8 cellular contexts compared by ENCODE assay signal in the genomic region with DNA sequence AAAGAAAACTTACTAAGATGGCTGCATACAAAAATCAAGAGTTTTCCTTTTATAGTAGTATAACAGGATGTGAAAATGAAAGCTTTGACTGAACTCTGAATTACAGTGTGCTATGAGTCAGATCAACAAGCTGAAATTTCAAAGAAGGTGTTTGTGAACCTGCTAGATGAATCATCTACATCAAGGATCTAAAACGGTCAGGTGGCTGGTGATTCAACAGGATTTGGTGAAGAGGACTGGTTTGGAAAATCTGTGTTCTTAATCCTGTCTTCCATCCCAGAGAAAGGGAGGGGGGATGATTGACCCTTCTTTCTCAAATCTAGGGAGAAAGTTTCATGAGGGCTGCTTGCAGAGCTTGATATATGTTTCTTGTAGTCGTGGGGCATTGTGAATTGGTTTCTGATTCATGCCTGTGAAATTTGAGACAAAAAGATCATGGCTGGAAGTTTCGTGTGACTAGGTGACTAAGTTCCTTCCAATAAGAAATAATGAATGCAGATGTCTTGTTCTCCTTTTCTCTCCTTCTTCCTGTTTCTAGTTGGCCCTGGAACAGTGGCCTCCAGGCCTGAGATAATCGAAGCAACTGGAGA.
A peak's percentile ranks its signal among the peaks of the same experiment; 100 is the strongest.
DNase-seq lines count a peak whose midpoint lies in the region; ATAC-seq and TF ChIP-seq lines count a peak whose summit lies in the region.

No MANE protein-coding gene starts in this region.

- intact Hi-C loops in colonic mucosa (cut with DNase I) = no loop called here
- intact Hi-C loops in prostate gland (cut with DNase I) = no loop called here

- DNase-seq in DMS53 (lab: John Stamatoyannopoulos, UW) (peak; percentile 90), glomerular endothelial cell (ENCODE audit: extremely low read depth, low read depth, low spot score) (peak; percentile 78), colonic mucosa (no peak), suprapubic skin (ENCODE audit: low spot score in 2 of 2) (no peak), prostate gland (ENCODE audit: low spot score) (no peak)

- H3K27ac ChIP-seq in colonic mucosa (no peak overlapping the region), suprapubic skin (no peak overlapping the region), prostate gland (no peak overlapping the region)

- H3K27ac Mint-ChIP-seq in T-helper 1 cell treated with Interleukin-12 subunit alpha and Interleukin-12 subunit beta and Interleukin-4 antibody, amounts not matched to agents 30 μg/mL and 1 μg/mL, for 36 hours = peak overlapping the region; percentile 86

- peaks cover 7% of the 10 kb centered on the region for H3K36me3 Mint-ChIP-seq in T-helper 1 cell treated with Interleukin-12 subunit alpha and Interleukin-12 subunit beta and Interleukin-4 antibody, amounts not matched to agents 30 μg/mL and 1 μg/mL, for 36 hours (ENCODE audit: low read depth)

- H3K36me3 ChIP-seq in colonic mucosa (no peaks in the 10 kb centered on the region), suprapubic skin (no peaks in the 10 kb centered on the region), prostate gland (no peaks in the 10 kb centered on the region)

- no peak for TF ChIP-seq EP300 in suprapubic skin (IDR thresholded peaks at IDR 0.05)

- 29% methylated on average over 4 of the region's 4 CpGs for WGBS in suprapubic skin
- WGBS in prostate gland = 27% methylated on average over 4 of the region's 4 CpGs

- TF ChIP-seq CTCF in colonic mucosa (IDR thresholded peaks at IDR 0.05) (no peak), suprapubic skin (IDR thresholded peaks at IDR 0.05) (no peak), prostate gland (IDR thresholded peaks at IDR 0.05) (no peak)

- H3K4me3 Mint-ChIP-seq in T-helper 1 cell treated with Interleukin-12 subunit alpha and Interleukin-12 subunit beta and Interleukin-4 antibody, amounts not matched to agents 30 μg/mL and 1 μg/mL, for 36 hours = peak overlapping the region; percentile 46

- H3K27me3 ChIP-seq in colonic mucosa (no peaks in the 10 kb centered on the region), suprapubic skin (no peaks in the 10 kb centered on the region), prostate gland (replicated peaks; ENCODE audit: insufficient read depth) (no peaks in the 10 kb centered on the region)

- TF ChIP-seq POLR2A in suprapubic skin (IDR thresholded peaks at IDR 0.05) (no peak), prostate gland (IDR thresholded peaks at IDR 0.05) (no peak)

- ATAC-seq in GM19395 (IDR thresholded peaks at IDR 0.05; ENCODE audit: unreplicated experiment) (peak; percentile 100), HG03280 (IDR thresholded peaks at IDR 0.05; ENCODE audit: unreplicated experiment) (peak; percentile 99)

- no peak overlapping the region for H3K4me3 ChIP-seq in colonic mucosa
- H3K4me3 ChIP-seq in suprapubic skin = no peak overlapping the region
- no peak overlapping the region for H3K4me3 ChIP-seq in prostate gland

- H3K9me3 ChIP-seq in colonic mucosa (no peaks in the 10 kb centered on the region), suprapubic skin (no peaks in the 10 kb centered on the region), prostate gland (no peaks in the 10 kb centered on the region)

- H3K4me1 Mint-ChIP-seq in T-helper 1 cell treated with Interleukin-12 subunit alpha and Interleukin-12 subunit beta and Interleukin-4 antibody, amounts not matched to agents 30 μg/mL and 1 μg/mL, for 36 hours (ENCODE audit: low read depth) = peaks cover 12% of the 10 kb centered on the region

- H3K4me1 ChIP-seq in colonic mucosa (no peaks in the 10 kb centered on the region), suprapubic skin (no peaks in the 10 kb centered on the region), prostate gland (replicated peaks) (no peaks in the 10 kb centered on the region)

- no peak overlapping the region for H3K9ac ChIP-seq in colonic mucosa (ENCODE audit: low read depth in 2 of 2, low read length in 2 of 2)

- H3K9me3 Mint-ChIP-seq in T-helper 1 cell treated with Interleukin-12 subunit alpha and Interleukin-12 subunit beta and Interleukin-4 antibody, amounts not matched to agents 30 μg/mL and 1 μg/mL, for 36 hours = peaks cover 8% of the 10 kb centered on the region

- H3K27me3 Mint-ChIP-seq in T-helper 1 cell treated with Interleukin-12 subunit alpha and Interleukin-12 subunit beta and Interleukin-4 antibody, amounts not matched to agents 30 μg/mL and 1 μg/mL, for 36 hours (ENCODE audit: low read depth) = no peaks in the 10 kb centered on the region

Comparison
In these comparisons a context has a peak if more than half of its experiments do, and no peak if none do; other contexts are left out.
1. DNase-seq: peak in DMS53 (single experiment) and glomerular endothelial cell (single experiment); none in colonic mucosa (single experiment), suprapubic skin (0 of 2) and prostate gland (single experiment).